In the genomic region with DNA sequence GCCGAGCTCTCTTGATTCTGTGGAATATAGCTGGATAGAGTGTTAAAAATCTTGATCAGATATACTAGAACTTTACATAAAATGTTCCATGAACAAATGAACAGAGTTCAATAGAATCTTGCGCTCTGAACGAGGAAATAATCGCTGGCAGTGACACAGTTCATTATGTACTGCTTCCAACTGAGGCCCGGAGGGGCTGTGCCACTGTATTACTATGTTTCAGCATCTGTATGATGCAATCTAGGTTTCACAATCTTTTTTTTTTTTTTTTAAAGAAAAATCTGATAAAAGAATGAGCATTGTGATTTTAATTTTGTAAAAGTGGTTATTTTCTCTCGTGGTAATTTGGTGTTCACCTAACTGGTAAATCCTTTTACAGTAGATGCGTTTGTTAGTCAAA, we compare ENCODE assay signal across 11 cellular contexts.
DNase-seq lines count a peak whose midpoint lies in the region; ATAC-seq and TF ChIP-seq lines count a peak whose summit lies in the region.
"Had no signal": no experiment of that assay in that cellular context is flagged by ENCODE, and none has a peak within 500 bp of the region (broad histone marks: within the 10 kb centered on the region; RNA-seq: fewer than 3 reads in every experiment).

No MANE protein-coding gene starts in this region.

- peaks cover 97% of the 10 kb centered on the region for H3K36me3 ChIP-seq in HUES48 (ENCODE audit: control insufficient read depth, insufficient read depth, low read length)

- H3K9me3 Mint-ChIP-seq in type B pancreatic cell = no peaks in the 10 kb centered on the region
- H3K9me3 Mint-ChIP-seq: neural progenitor cell had no signal

- no peaks in the 10 kb centered on the region for H3K27me3 Mint-ChIP-seq in type B pancreatic cell

- no peaks in the 10 kb centered on the region for H3K4me1 Mint-ChIP-seq in type B pancreatic cell (ENCODE audit: unreplicated experiment)
- H3K4me1 Mint-ChIP-seq: neural progenitor cell had no signal

- no peak overlapping the region for H3K4me3 Mint-ChIP-seq in type B pancreatic cell
- H3K4me3 Mint-ChIP-seq: neural progenitor cell had no signal

- TF ChIP-seq CTCF in type B pancreatic cell (conservative IDR thresholded peaks at IDR 0.05) = no peak

- H3K9me3 ChIP-seq in HUES48 (ENCODE audit: control insufficient read depth, insufficient read depth, low read length) = no peaks in the 10 kb centered on the region
- no peaks in the 10 kb centered on the region for H3K9me3 ChIP-seq in right cardiac atrium (ENCODE audit: control insufficient read depth, low read length)
- H3K9me3 ChIP-seq: esophagus muscularis mucosa had no signal

- peak overlapping the region; percentile 27; the same call in 1 of the 2 replicates for H3K4me3 ChIP-seq in HUES48 (ENCODE audit: low read depth, low read length)
- H3K4me3 ChIP-seq in right cardiac atrium (ENCODE audit: low read length) = no peak overlapping the region
- H3K4me3 ChIP-seq: esophagus muscularis mucosa, neural progenitor cell had no signal

- H3K27ac ChIP-seq in HUES48 (ENCODE audit: low read depth, low read length) (peak overlapping the region; percentile 21), right cardiac atrium (ENCODE audit: low read length) (no peak overlapping the region)
- H3K27ac ChIP-seq: neural progenitor cell had no signal

- H3K27ac Mint-ChIP-seq in type B pancreatic cell = peak overlapping the region; percentile 19
- H3K27ac Mint-ChIP-seq: neural progenitor cell had no signal

- H3K36me3 Mint-ChIP-seq in type B pancreatic cell = peaks cover 37% of the 10 kb centered on the region

- peak in 1 of 2 donors; percentile 57 for ATAC-seq in right cardiac atrium
- no peak for ATAC-seq in GM19455 (IDR thresholded peaks at IDR 0.05; ENCODE audit: unreplicated experiment)
- ATAC-seq in GM21576 (IDR thresholded peaks at IDR 0.05; ENCODE audit: unreplicated experiment) = no peak
- ATAC-seq: PC-3; stimulated activated naive CD8-positive, alpha-beta T cell treated with anti-CD3 and anti-CD28 coated beads, Interleukin-15, Interleukin-2, amounts not matched to agents 100 U/mL and 50 U/mL, for 24 hours had no signal

- peak; percentile 77 for DNase-seq in amniotic epithelial cell (ENCODE audit: low read depth)
- peak in 2 of 3 donors; percentile 59 to 74 for DNase-seq in right cardiac atrium
- no peak for DNase-seq in type B pancreatic cell (ENCODE audit: extremely low spot score, unreplicated experiment)
- DNase-seq in SHP77 (lab: John Stamatoyannopoulos, UW) = no peak
- DNase-seq: PC-3; stimulated activated naive CD8-positive, alpha-beta T cell treated with anti-CD3 and anti-CD28 coated beads, Interleukin-15, Interleukin-2, amounts not matched to agents 100 U/mL and 50 U/mL, for 24 hours had no signal

- H3K4me1 ChIP-seq in HUES48 (ENCODE audit: control insufficient read depth, insufficient read depth, low read length) (peaks cover 49% of the 10 kb centered on the region), right cardiac atrium (ENCODE audit: control insufficient read depth, insufficient read depth, low read length) (no peaks in the 10 kb centered on the region)
- H3K4me1 ChIP-seq: neural progenitor cell had no signal

- intact Hi-C loops in right cardiac atrium (cut with DNase I) = no loop called here

- H3K27me3 ChIP-seq in HUES48 (ENCODE audit: control insufficient read depth, insufficient read depth, low read length) (no peaks in the 10 kb centered on the region), right cardiac atrium (ENCODE audit: control insufficient read depth, insufficient read depth) (no peaks in the 10 kb centered on the region)
- H3K27me3 ChIP-seq: esophagus muscularis mucosa, neural progenitor cell had no signal

- WGBS in right cardiac atrium = 76% methylated on average over 7 of the region's 7 CpGs

- H3K9ac ChIP-seq in HUES48 (ENCODE audit: low read depth, low read length) = no peak overlapping the region
- H3K9ac ChIP-seq: neural progenitor cell had no signal

Comparison
In these comparisons a context has a peak if more than half of its experiments do, and no peak if none do; other contexts are left out.
1. DNase-seq: peak in amniotic epithelial cell (single experiment) and right cardiac atrium (2 of 3); none in type B pancreatic cell (single experiment) and SHP77 (0 of 2).